In the genomic region with DNA sequence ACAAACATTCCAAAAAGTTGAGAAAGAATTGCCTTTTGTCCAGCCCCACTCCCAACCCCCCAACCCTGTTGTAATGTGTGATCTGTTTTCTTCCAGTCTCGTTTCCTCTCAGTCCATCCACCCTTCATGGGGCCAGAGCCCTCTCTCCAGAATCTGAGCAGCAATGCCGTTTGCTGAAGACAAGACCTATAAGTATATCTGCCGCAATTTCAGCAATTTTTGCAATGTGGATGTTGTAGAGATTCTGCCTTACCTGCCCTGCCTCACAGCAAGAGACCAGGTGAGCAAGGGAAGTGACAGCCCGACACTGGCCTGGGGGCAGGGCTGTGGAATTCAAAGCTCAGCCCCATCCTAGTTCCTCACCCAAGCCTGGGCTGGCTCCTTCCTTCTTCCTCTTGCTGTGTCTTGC, we compare ENCODE assay signal across 11 cellular contexts. TPM values are rescaled to one million over a fixed set of nuclear protein-coding genes. Genes with fewer than 3 reads are reported as not detected.
DNase-seq lines count a peak whose midpoint lies in the region; ATAC-seq and TF ChIP-seq lines count a peak whose summit lies in the region.
"Had no signal": no experiment of that assay in that cellular context is flagged by ENCODE, and none has a peak within 500 bp of the region (broad histone marks: within the 10 kb centered on the region; RNA-seq: fewer than 3 reads in every experiment).

No MANE protein-coding gene starts in this region.

- no peak for DNase-seq in left ventricle myocardium inferior
- no peak for DNase-seq in Right ventricle myocardium inferior (ENCODE audit: missing footprints)
- DNase-seq in RWPE2 (ENCODE audit: low spot score): no peak
- peak in 1 of 2 donors; percentile 50 for DNase-seq in foreskin keratinocyte
- DNase-seq in upper lobe of right lung: no peak
- no peak for DNase-seq in CD4-positive, alpha-beta T cell
- no peak for DNase-seq in GM23248
- no peak for DNase-seq in NCI-H1694 (lab: John Stamatoyannopoulos, UW)

- H3K9me2 ChIP-seq in GM23248 (ENCODE audit: insufficient read depth): no peaks in the 10 kb centered on the region

- H3K27me3 Mint-ChIP-seq in CD4-positive, alpha-beta T cell: no peaks in the 10 kb centered on the region
- H3K27me3 Mint-ChIP-seq: natural killer cell treated with Interleukin-12 subunit alpha and Interleukin-12 subunit beta and Interleukin-15 and Interleukin-18, amount 100 ng/mL, for 72 hours had no signal

- H3K4me3 ChIP-seq in left ventricle myocardium inferior: no peak overlapping the region
- no peak overlapping the region for H3K4me3 ChIP-seq in RWPE2 (ENCODE audit: severe bottlenecking)
- no peak overlapping the region for H3K4me3 ChIP-seq in upper lobe of right lung
- no peak overlapping the region for H3K4me3 ChIP-seq in GM23248
- H3K4me3 ChIP-seq: SJCRH30 had no signal

- H3K27ac ChIP-seq in left ventricle myocardium inferior (replicated peaks) (peak overlapping the region; percentile 11), RWPE2 (ENCODE audit: poor library complexity, severe bottlenecking) (no peak overlapping the region), foreskin keratinocyte (no peak overlapping the region), upper lobe of right lung (no peak overlapping the region), GM23248 (no peak overlapping the region)
- H3K27ac ChIP-seq in CD4-positive, alpha-beta T cell (ENCODE audit: low read depth, low read length): no peak overlapping the region
- H3K27ac ChIP-seq: brain microvascular endothelial cell, SJCRH30 had no signal

- POLR2A ChIA-PET in CD4-positive, alpha-beta T cell (lab: Charles Lee): interaction anchor here (0.8 to 1.7 kb wide), 5 partner anchors 10 to 101 kb away, joined by 3 to 10 read pairs (median 3); a partner anchor contains a TSS

- H3K9me3 ChIP-seq in left ventricle myocardium inferior (replicated peaks) (no peaks in the 10 kb centered on the region), RWPE2 (ENCODE audit: severe bottlenecking) (no peaks in the 10 kb centered on the region), upper lobe of right lung (no peaks in the 10 kb centered on the region), GM23248 (ENCODE audit: low read depth) (no peaks in the 10 kb centered on the region)
- no peaks in the 10 kb centered on the region for H3K9me3 ChIP-seq in CD4-positive, alpha-beta T cell (ENCODE audit: control insufficient read depth, low read length)
- H3K9me3 ChIP-seq: SJCRH30 had no signal

- WGBS in GM23248 (ENCODE audit: low coverage in 1 of 2, low lambda C conversion rate in 2 of 2, missing lambda C conversion rate in 2 of 2), 2 experiments: 90 to 97% methylated on average over 4 of the region's 4 CpGs

- peaks cover 31% of the 10 kb centered on the region for H3K36me3 Mint-ChIP-seq in CD4-positive, alpha-beta T cell (ENCODE audit: low read depth)

- H4K20me1 ChIP-seq in GM23248 (ENCODE audit: insufficient read depth): no peaks in the 10 kb centered on the region

- peaks cover 52% of the 10 kb centered on the region for H3K79me2 ChIP-seq in GM23248 (ENCODE audit: insufficient read depth)

- peaks cover 14% of the 10 kb centered on the region for H3K4me1 ChIP-seq in left ventricle myocardium inferior
- no peaks in the 10 kb centered on the region for H3K4me1 ChIP-seq in RWPE2 (ENCODE audit: insufficient read depth, poor library complexity, severe bottlenecking)
- peaks cover 4% of the 10 kb centered on the region for H3K4me1 ChIP-seq in foreskin keratinocyte
- no peaks in the 10 kb centered on the region for H3K4me1 ChIP-seq in upper lobe of right lung
- H3K4me1 ChIP-seq in GM23248 (ENCODE audit: insufficient read depth): no peaks in the 10 kb centered on the region
- H3K4me1 ChIP-seq: SJCRH30 had no signal

- no peaks in the 10 kb centered on the region for H3K9me3 Mint-ChIP-seq in CD4-positive, alpha-beta T cell
- H3K9me3 Mint-ChIP-seq: natural killer cell treated with Interleukin-12 subunit alpha and Interleukin-12 subunit beta and Interleukin-15 and Interleukin-18, amount 100 ng/mL, for 72 hours had no signal

- H3K27me3 ChIP-seq in left ventricle myocardium inferior (ENCODE audit: low read depth) (no peaks in the 10 kb centered on the region), RWPE2 (ENCODE audit: insufficient read depth, poor library complexity, severe bottlenecking) (no peaks in the 10 kb centered on the region), foreskin keratinocyte (no peaks in the 10 kb centered on the region), upper lobe of right lung (no peaks in the 10 kb centered on the region), GM23248 (replicated peaks; ENCODE audit: insufficient read depth) (no peaks in the 10 kb centered on the region)
- H3K27me3 ChIP-seq in CD4-positive, alpha-beta T cell (ENCODE audit: control insufficient read depth, insufficient read depth, low read length): no peaks in the 10 kb centered on the region
- H3K27me3 ChIP-seq: brain microvascular endothelial cell, SJCRH30 had no signal

- CTCF ChIA-PET in CD4-positive, alpha-beta T cell (lab: Charles Lee): interaction anchor here (0.6 to 2.7 kb wide), 25 partner anchors 9 to 189 kb away, joined by 3 to 31 read pairs (median 5); a partner anchor contains a TSS

- H2AFZ ChIP-seq in GM23248: no peak overlapping the region

- H3K4me2 ChIP-seq in GM23248 (ENCODE audit: unreplicated experiment): no peak overlapping the region

- peaks cover 13% of the 10 kb centered on the region for H3K4me1 Mint-ChIP-seq in CD4-positive, alpha-beta T cell (ENCODE audit: low read depth)

- H3K9ac ChIP-seq in GM23248: no peak overlapping the region

- ATAC-seq in Right ventricle myocardium inferior: no peak
- peak; percentile 58 for ATAC-seq in RWPE2 (ENCODE audit: low read depth)
- peak; percentile 48 for ATAC-seq in foreskin keratinocyte
- peak; percentile 51 for ATAC-seq in upper lobe of right lung
- ATAC-seq in CD4-positive, alpha-beta T cell (ENCODE audit: poor library complexity): no peak

- H3K36me3 ChIP-seq in left ventricle myocardium inferior (peaks cover 44% of the 10 kb centered on the region), RWPE2 (ENCODE audit: low read depth) (peaks cover 39% of the 10 kb centered on the region), upper lobe of right lung (peaks cover 44% of the 10 kb centered on the region), GM23248 (ENCODE audit: low read depth) (peaks cover 16% of the 10 kb centered on the region; the same call in 1 of the 2 replicates)

- in situ Hi-C loops in GM23248 (cut with MboI): no loop called here

- peaks cover 4% of the 10 kb centered on the region; the same call in 1 of the 2 replicates for H3F3A ChIP-seq in GM23248 (ENCODE audit: insufficient read depth)

- H3K4me3 Mint-ChIP-seq in CD4-positive, alpha-beta T cell: no peak overlapping the region
- H3K4me3 Mint-ChIP-seq: natural killer cell treated with Interleukin-12 subunit alpha and Interleukin-12 subunit beta and Interleukin-15 and Interleukin-18, amount 100 ng/mL, for 72 hours had no signal

- H3K27ac Mint-ChIP-seq in CD4-positive, alpha-beta T cell: no peak overlapping the region
- H3K27ac Mint-ChIP-seq: natural killer cell treated with Interleukin-12 subunit alpha and Interleukin-12 subunit beta and Interleukin-15 and Interleukin-18, amount 100 ng/mL, for 72 hours had no signal

- intact Hi-C loops in left ventricle myocardium inferior (cut with micrococcal nuclease) (no loop called here), Right ventricle myocardium inferior (cut with DNase I) (loop anchor here (2.0 kb wide), 1 partner anchor 74 kb away; a partner anchor contains a TSS), upper lobe of right lung (cut with DNase I) (no loop called here)
- intact Hi-C loops in CD4-positive, alpha-beta T cell (cut with DNase I, micrococcal nuclease): loop anchor here in 1 of 2 experiments (2.0 kb wide), 1 partner anchor 178 kb away; no protein-coding TSS in a partner anchor

- TF ChIP-seq CTCF in left ventricle myocardium inferior (IDR thresholded peaks at IDR 0.05; ENCODE audit: borderline replicate concordance) (no peak), RWPE2 (IDR thresholded peaks at IDR 0.05; ENCODE audit: poor library complexity, severe bottlenecking) (no peak), foreskin keratinocyte (conservative IDR thresholded peaks at IDR 0.05) (no peak), upper lobe of right lung (IDR thresholded peaks at IDR 0.05) (no peak)
- no peak for TF ChIP-seq CTCF in CD4-positive, alpha-beta T cell (IDR thresholded peaks at IDR 0.05)

RNA-seq across cellular contexts. Expression of a gene that starts 7.8 kb away (rescaled TPM):
- total RNA-seq in left ventricle myocardium inferior (44.9 TPM), Right ventricle myocardium inferior (35.0 TPM), foreskin keratinocyte (20.4 and 22.0 TPM in 2 replicates), upper lobe of right lung (41.5 TPM)
- polyA plus RNA-seq in foreskin keratinocyte (8.0 and 8.4 TPM in 2 replicates), GM23248 (2016; fragmentation: Nextera tagmentation; extraction: Ambion mirVana) (12.0 and 12.5 TPM in 2 replicates)
- 10 to 100 TPM; 13.6 to 14.7 TPM for total RNA-seq in CD4-positive, alpha-beta T cell
- 22.0 and 27.4 TPM in 2 replicates for total RNA-seq in GM23248 (2014; rRNA removed; shearing (Covaris generic))

RNA-seq across cellular contexts. Expression of a gene that starts 34.1 kb away (rescaled TPM):
- 11.3 TPM for total RNA-seq in left ventricle myocardium inferior
- 9.8 TPM for total RNA-seq in Right ventricle myocardium inferior
- 11.9 and 12.5 TPM in 2 replicates for total RNA-seq in foreskin keratinocyte
- polyA plus RNA-seq in foreskin keratinocyte: 10.2 and 10.8 TPM in 2 replicates
- 13.1 TPM for total RNA-seq in upper lobe of right lung
- 1 to 10 TPM; 6.0 TPM for total RNA-seq in CD4-positive, alpha-beta T cell
- total RNA-seq in GM23248 (2014; rRNA removed; shearing (Covaris generic)): 24.8 and 25.0 TPM in 2 replicates
- 20.5 and 22.6 TPM in 2 replicates for polyA plus RNA-seq in GM23248 (2016; fragmentation: Nextera tagmentation; extraction: Ambion mirVana)

RNA-seq across cellular contexts. Expression of a gene that starts 34.7 kb away (rescaled TPM):
- total RNA-seq in left ventricle myocardium inferior (16.4 TPM), Right ventricle myocardium inferior (16.6 TPM), foreskin keratinocyte (33.4 and 35.4 TPM in 2 replicates), upper lobe of right lung (37.6 TPM)
- polyA plus RNA-seq in foreskin keratinocyte (26.3 and 27.8 TPM in 2 replicates), GM23248 (2016; fragmentation: Nextera tagmentation; extraction: Ambion mirVana) (30.6 and 32.6 TPM in 2 replicates)
- total RNA-seq in CD4-positive, alpha-beta T cell: 10 to 100 TPM; 49.0 to 51.1 TPM
- total RNA-seq in GM23248 (2014; rRNA removed; shearing (Covaris generic)): 43.7 and 65.1 TPM in 2 replicates

RNA-seq across cellular contexts. Expression of a gene that starts 58.4 kb away (rescaled TPM):
- total RNA-seq in left ventricle myocardium inferior (8.1 TPM), Right ventricle myocardium inferior (10.1 TPM), foreskin keratinocyte (58.4 and 69.9 TPM in 2 replicates), upper lobe of right lung (136 TPM)
- polyA plus RNA-seq in foreskin keratinocyte (47.5 and 64.1 TPM in 2 replicates), GM23248 (2016; fragmentation: Nextera tagmentation; extraction: Ambion mirVana) (16.3 and 18.2 TPM in 2 replicates)
- 100 to 1,000 TPM; 144 TPM for total RNA-seq in CD4-positive, alpha-beta T cell
- 20.1 and 22.9 TPM in 2 replicates for total RNA-seq in GM23248 (2014; rRNA removed; shearing (Covaris generic))

Comparison
In these comparisons a context has a peak if more than half of its experiments do, and no peak if none do; other contexts are left out.
1. ATAC-seq: peak in RWPE2 (single experiment), foreskin keratinocyte (single experiment) and upper lobe of right lung (single experiment); none in Right ventricle myocardium inferior (single experiment) and CD4-positive, alpha-beta T cell (single experiment).